ENCODE assay signal across 12 cellular contexts in genomic region chr1:113146242-113147072, GRCh38.
DNase-seq lines count a peak whose midpoint lies in the region; ATAC-seq lines count a peak whose summit lies in the region.
"Had no signal": no experiment of that assay in that cellular context is flagged by ENCODE, and none has a peak within 500 bp of the region (broad histone marks: within the 10 kb centered on the region; RNA-seq: fewer than 3 reads in every experiment).

No MANE protein-coding gene starts in this region.

- peaks cover 22% of the 10 kb centered on the region for H3K4me1 ChIP-seq in mesodermal cell (ENCODE audit: control insufficient read depth, insufficient read depth, low read length, poor library complexity, severe bottlenecking)

- ATAC-seq in activated T-cell treated with anti-CD3 and anti-CD28 coated beads, Interleukin-2, amount 50 U/mL, for 72 hours (replicated peaks in 1 of 2): peak; percentile 82 to 83
- no peak for ATAC-seq in HG03175 (IDR thresholded peaks at IDR 0.05; ENCODE audit: unreplicated experiment)
- no peak for ATAC-seq in GM19467 (IDR thresholded peaks at IDR 0.05; ENCODE audit: unreplicated experiment)
- no peak for ATAC-seq in GM21447 (IDR thresholded peaks at IDR 0.05; ENCODE audit: unreplicated experiment)
- ATAC-seq: Panc1 had no signal

- H3K9me3 ChIP-seq in mesodermal cell (ENCODE audit: control insufficient read depth, low read length): no peaks in the 10 kb centered on the region

- peaks cover 43% of the 10 kb centered on the region for H3K4me1 Mint-ChIP-seq in activated T-cell treated with anti-CD3 and anti-CD28 coated beads, Interleukin-2, amount 50 U/mL, for 72 hours (ENCODE audit: low read depth)

- H3K27ac Mint-ChIP-seq in activated T-cell treated with anti-CD3 and anti-CD28 coated beads, Interleukin-2, amount 50 U/mL, for 72 hours: no peak overlapping the region

- WGBS in mesodermal cell (ENCODE audit: insufficient coverage in 2 of 2), 2 experiments: 85 to 95% methylated on average over 5 to 6 of the region's 7 CpGs

- no peaks in the 10 kb centered on the region for H3K36me3 ChIP-seq in mesodermal cell (ENCODE audit: control insufficient read depth, insufficient read depth, low read length)

- H3K4me3 ChIP-seq in Jurkat, Clone E6-1 (ENCODE audit: low read length): no peak overlapping the region
- H3K4me3 ChIP-seq in mesodermal cell (ENCODE audit: extremely low read depth, insufficient read depth, low read length, poor library complexity, severe bottlenecking): no peak overlapping the region

- no peak overlapping the region for H3K4me3 Mint-ChIP-seq in activated T-cell treated with anti-CD3 and anti-CD28 coated beads, Interleukin-2, amount 50 U/mL, for 72 hours

- H3K27me3 Mint-ChIP-seq in activated T-cell treated with anti-CD3 and anti-CD28 coated beads, Interleukin-2, amount 50 U/mL, for 72 hours (ENCODE audit: low read depth): no peaks in the 10 kb centered on the region

- DNase-seq in CMK (ENCODE audit: low read depth): peak; percentile 32
- peak; percentile 88 for DNase-seq in Jurkat, Clone E6-1 (ENCODE audit: low read depth, low spot score)
- DNase-seq in activated T-cell treated with anti-CD3 and anti-CD28 coated beads, Interleukin-2, amount 50 U/mL, for 72 hours: no peak
- no peak for DNase-seq in DMS 273 treated with DMSO at 0.1 percent for 48 hours (lab: John Stamatoyannopoulos, UW)
- DNase-seq: activated CD4-positive, CD25-positive, alpha-beta regulatory T cell; cerebellar nuclear complex; NCI-H1436 treated with DMSO at 0.1 percent for 48 hours had no signal

- peak overlapping the region; percentile 57 for H3K27ac ChIP-seq in mesodermal cell (ENCODE audit: low read depth, low read length, severe bottlenecking)

- no peaks in the 10 kb centered on the region for H3K9me3 Mint-ChIP-seq in activated T-cell treated with anti-CD3 and anti-CD28 coated beads, Interleukin-2, amount 50 U/mL, for 72 hours

- no peaks in the 10 kb centered on the region for H3K36me3 Mint-ChIP-seq in activated T-cell treated with anti-CD3 and anti-CD28 coated beads, Interleukin-2, amount 50 U/mL, for 72 hours (ENCODE audit: insufficient read depth in 2 of 2)

Comparison
In these comparisons a context has a peak if more than half of its experiments do, and no peak if none do; other contexts are left out.
1. DNase-seq: peak in CMK (single experiment) and Jurkat, Clone E6-1 (single experiment); none in activated T-cell treated with anti-CD3 and anti-CD28 coated beads, Interleukin-2, amount 50 U/mL, for 72 hours (0 of 2) and DMS 273 treated with DMSO at 0.1 percent for 48 hours (single experiment).
2. ATAC-seq: peak in activated T-cell treated with anti-CD3 and anti-CD28 coated beads, Interleukin-2, amount 50 U/mL, for 72 hours (2 of 2); none in HG03175 (single experiment), GM19467 (single experiment) and GM21447 (single experiment).